29 cellular contexts compared by ENCODE assay signal in genomic region chr10:84428711-84429110, GRCh38.
"Had no signal": no experiment of that assay in that cellular context is flagged by ENCODE, and none has a peak within 500 bp of the region (broad histone marks: within the 10 kb centered on the region; RNA-seq: fewer than 3 reads in every experiment).

No MANE protein-coding gene starts in this region.

- H3K4me3 ChIP-seq: cardiac muscle cell, lung, mucosa of descending colon, upper lobe of right lung had no signal

- DNase-seq: activated B cell treated with CpG ODN at 0.5 μM for 24 hours; activated CD4-positive, alpha-beta T cell treated with anti-CD3 and anti-CD28 coated beads, Interleukin-2, amount 50 U/mL, for 48 hours; activated CD8-positive, alpha-beta memory T cell treated with anti-CD3 and anti-CD28 coated beads, Interleukin-2, amount 50 U/mL, for 4 hours; activated gamma-delta T cell; activated naive CD4-positive, alpha-beta T cell treated with anti-CD3 and anti-CD28 coated beads, Interleukin-2, amount 50 U/mL, for 16 hours; activated T-cell treated with anti-CD3 and anti-CD28 coated beads, Interleukin-2, amount 50 U/mL, for 1 hour; anterior cingulate cortex; cortex of kidney; effector memory CD8-positive, alpha-beta T cell; erythroblast; foreskin keratinocyte; heart right ventricle; mucosa of descending colon; posterior cingulate gyrus; small intestine; stimulated activated CD4-positive, alpha-beta T cell treated with anti-CD3 and anti-CD28 coated beads, Interleukin-1b, Interleukin-23, amount 100 ng/mL, for 48 hours; stimulated activated CD4-positive, alpha-beta T cell treated with anti-CD3 and anti-CD28 coated beads, Interleukin-4, amount 100 ng/mL, for 4 hours; stimulated activated CD8-positive, alpha-beta memory T cell treated with anti-CD3 and anti-CD28 coated beads, Interleukin-4, amount 100 ng/mL, for 48 hours; stimulated activated naive CD8-positive, alpha-beta T cell treated with anti-CD3 and anti-CD28 coated beads, Interleukin-15, amount 100 ng/mL, for 72 hours; substantia nigra; T-cell; upper lobe of right lung had no signal

- H3K36me3 ChIP-seq: cardiac muscle cell had no signal

- ATAC-seq: effector memory CD8-positive, alpha-beta T cell; foreskin keratinocyte; mucosa of descending colon; natural killer cell treated with Interleukin-12 subunit alpha and Interleukin-12 subunit beta and Interleukin-15 and Interleukin-18, amount 100 ng/mL, for 72 hours; sciatic nerve; stimulated activated memory B cell treated with anti-CD40 and anti-IgM and Interleukin-4, amounts not matched to agents 10 μg/mL and 1 μg/mL and 100 μg/mL, for 72 hours; stimulated activated naive CD8-positive, alpha-beta T cell treated with anti-CD3 and anti-CD28 coated beads, Interleukin-15, amount 100 ng/mL, for 72 hours; T-cell; upper lobe of right lung had no signal

- H3K9me3 ChIP-seq: heart right ventricle, mucosa of descending colon, upper lobe of right lung had no signal

- H3K27ac ChIP-seq: cardiac muscle cell, foreskin keratinocyte, upper lobe of right lung had no signal

- H3K27ac Mint-ChIP-seq: activated B cell treated with CpG ODN at 0.5 μM for 24 hours; activated T-helper 1 cell treated with anti-CD3 and anti-CD28 coated beads, Interleukin-12 subunit alpha, Interleukin-12 subunit beta, Interleukin-2, Interleukin-4 antibody, amounts not matched to agents 30 ng/mL and 10 ng/mL and 1 ng/mL, durations not matched to agents 14 hours and 24 hours and 36 hours; effector memory CD8-positive, alpha-beta T cell; natural killer cell treated with Interleukin-12 subunit alpha and Interleukin-12 subunit beta and Interleukin-15 and Interleukin-18, amount 100 ng/mL, for 72 hours; stimulated activated memory B cell treated with anti-CD40 and anti-IgM and Interleukin-4, amounts not matched to agents 10 μg/mL and 1 μg/mL and 100 μg/mL, for 72 hours; stimulated activated naive CD8-positive, alpha-beta T cell treated with anti-CD3 and anti-CD28 coated beads, Interleukin-15, amount 100 ng/mL, for 72 hours; T-cell; T-helper 2 cell treated with Interferon-gamma antibody and Interleukin-4, amounts not matched to agents 5 μg/mL and 100 μg/mL, for 36 hours had no signal

- H3K4me3 Mint-ChIP-seq: activated B cell treated with CpG ODN at 0.5 μM for 24 hours; activated T-helper 1 cell treated with anti-CD3 and anti-CD28 coated beads, Interleukin-12 subunit alpha, Interleukin-12 subunit beta, Interleukin-2, Interleukin-4 antibody, amounts not matched to agents 30 ng/mL and 10 ng/mL and 1 ng/mL, durations not matched to agents 14 hours and 24 hours and 36 hours; effector memory CD8-positive, alpha-beta T cell; natural killer cell treated with Interleukin-12 subunit alpha and Interleukin-12 subunit beta and Interleukin-15 and Interleukin-18, amount 100 ng/mL, for 72 hours; stimulated activated memory B cell treated with anti-CD40 and anti-IgM and Interleukin-4, amounts not matched to agents 10 μg/mL and 1 μg/mL and 100 μg/mL, for 72 hours; stimulated activated naive CD8-positive, alpha-beta T cell treated with anti-CD3 and anti-CD28 coated beads, Interleukin-15, amount 100 ng/mL, for 72 hours; T-cell; T-helper 2 cell treated with Interferon-gamma antibody and Interleukin-4, amounts not matched to agents 5 μg/mL and 100 μg/mL, for 36 hours had no signal

- H3K27me3 Mint-ChIP-seq: activated B cell treated with CpG ODN at 0.5 μM for 24 hours; effector memory CD8-positive, alpha-beta T cell; natural killer cell treated with Interleukin-12 subunit alpha and Interleukin-12 subunit beta and Interleukin-15 and Interleukin-18, amount 100 ng/mL, for 72 hours; stimulated activated memory B cell treated with anti-CD40 and anti-IgM and Interleukin-4, amounts not matched to agents 10 μg/mL and 1 μg/mL and 100 μg/mL, for 72 hours; stimulated activated naive CD8-positive, alpha-beta T cell treated with anti-CD3 and anti-CD28 coated beads, Interleukin-15, amount 100 ng/mL, for 72 hours; T-cell had no signal

- H3K9me3 Mint-ChIP-seq: activated B cell treated with CpG ODN at 0.5 μM for 24 hours; activated T-helper 1 cell treated with anti-CD3 and anti-CD28 coated beads, Interleukin-12 subunit alpha, Interleukin-12 subunit beta, Interleukin-2, Interleukin-4 antibody, amounts not matched to agents 30 ng/mL and 10 ng/mL and 1 ng/mL, durations not matched to agents 14 hours and 24 hours and 36 hours; effector memory CD8-positive, alpha-beta T cell; natural killer cell treated with Interleukin-12 subunit alpha and Interleukin-12 subunit beta and Interleukin-15 and Interleukin-18, amount 100 ng/mL, for 72 hours; stimulated activated memory B cell treated with anti-CD40 and anti-IgM and Interleukin-4, amounts not matched to agents 10 μg/mL and 1 μg/mL and 100 μg/mL, for 72 hours; stimulated activated naive CD8-positive, alpha-beta T cell treated with anti-CD3 and anti-CD28 coated beads, Interleukin-15, amount 100 ng/mL, for 72 hours; T-cell; T-helper 2 cell treated with Interferon-gamma antibody and Interleukin-4, amounts not matched to agents 5 μg/mL and 100 μg/mL, for 36 hours had no signal

- H3K27me3 ChIP-seq: cardiac muscle cell, foreskin keratinocyte, heart right ventricle, upper lobe of right lung had no signal
